30 cellular contexts compared by ENCODE assay signal in the genomic region with DNA sequence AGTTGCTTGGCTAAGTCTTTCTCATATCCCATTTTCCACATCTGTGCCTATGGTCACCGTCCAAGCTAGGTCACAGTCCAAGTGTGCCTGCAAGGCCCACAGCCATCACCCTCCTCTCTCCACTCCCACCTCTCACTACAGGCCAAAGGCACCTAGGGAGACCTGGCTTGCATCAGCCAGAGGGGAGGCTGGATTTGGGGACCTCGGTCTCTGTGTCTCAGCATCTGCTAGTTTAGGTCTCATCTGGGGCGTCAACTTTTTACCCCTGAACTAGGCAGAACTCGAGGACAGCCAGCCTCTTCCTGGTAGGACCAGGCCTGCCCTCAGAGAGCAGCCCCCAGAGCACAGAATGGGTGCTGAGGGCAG.
"Had no signal": no experiment of that assay in that cellular context is flagged by ENCODE, and none has a peak within 500 bp of the region (broad histone marks: within the 10 kb centered on the region; RNA-seq: fewer than 3 reads in every experiment).

No MANE protein-coding gene starts in this region.

- H3K36me3 ChIP-seq: ovary, prostate gland, uterus had no signal

- H3K4me3 Mint-ChIP-seq: activated CD4-positive, alpha-beta T cell treated with anti-CD3 and anti-CD28 coated beads, Interleukin-2, amount 10 ng/mL, durations not matched to agents 7 days and 5 days; activated CD8-positive, alpha-beta T cell treated with anti-CD3 and anti-CD28 coated beads for 36 hours; activated naive CD4-positive, alpha-beta T cell treated with anti-CD3 and anti-CD28 coated beads, Interleukin-2, amount 50 U/mL, for 24 hours; activated naive CD8-positive, alpha-beta T cell treated with anti-CD3 and anti-CD28 coated beads, Interleukin-2, amount 50 U/mL, for 24 hours; activated T-helper 1 cell treated with anti-CD3 and anti-CD28 coated beads, Interleukin-12 subunit alpha, Interleukin-12 subunit beta, Interleukin-2, Interleukin-4 antibody, amounts not matched to agents 30 ng/mL and 10 ng/mL and 1 ng/mL, durations not matched to agents 14 hours and 24 hours and 36 hours; central memory CD8-positive, alpha-beta T cell; dendritic cell treated with granulocyte-macrophage colony-stimulating factor and Interleukin-4, amounts not matched to agents 40 ng/mL and 50 ng/mL, for 4 days; endodermal cell; immature natural killer cell; nephron; stimulated activated memory B cell treated with anti-CD40 and anti-IgM and Interleukin-4, amounts not matched to agents 10 μg/mL and 1 μg/mL and 100 μg/mL, for 72 hours; stimulated activated naive CD8-positive, alpha-beta T cell treated with anti-CD3 and anti-CD28 coated beads, Interleukin-15, amount 100 ng/mL, for 72 hours; type B pancreatic cell; WTC11 had no signal

- H3K4me3 ChIP-seq: left lung, ovary, prostate gland, smooth muscle cell, uterus had no signal

- H3K27me3 Mint-ChIP-seq: activated CD4-positive, alpha-beta T cell treated with anti-CD3 and anti-CD28 coated beads, Interleukin-2, amount 10 ng/mL, durations not matched to agents 7 days and 5 days; activated CD8-positive, alpha-beta T cell treated with anti-CD3 and anti-CD28 coated beads for 36 hours; activated naive CD4-positive, alpha-beta T cell treated with anti-CD3 and anti-CD28 coated beads, Interleukin-2, amount 50 U/mL, for 24 hours; activated naive CD8-positive, alpha-beta T cell treated with anti-CD3 and anti-CD28 coated beads, Interleukin-2, amount 50 U/mL, for 24 hours; dendritic cell treated with granulocyte-macrophage colony-stimulating factor and Interleukin-4, amounts not matched to agents 40 ng/mL and 50 ng/mL, for 4 days; stimulated activated naive CD8-positive, alpha-beta T cell treated with anti-CD3 and anti-CD28 coated beads, Interleukin-15, amount 100 ng/mL, for 72 hours had no signal

- H3K36me3 Mint-ChIP-seq: activated naive CD4-positive, alpha-beta T cell treated with anti-CD3 and anti-CD28 coated beads, Interleukin-2, amount 50 U/mL, for 24 hours; stimulated activated memory B cell treated with anti-CD40 and anti-IgM and Interleukin-4, amounts not matched to agents 10 μg/mL and 1 μg/mL and 100 μg/mL, for 72 hours had no signal

- H3K9me3 Mint-ChIP-seq: activated CD4-positive, alpha-beta T cell treated with anti-CD3 and anti-CD28 coated beads, Interleukin-2, amount 10 ng/mL, durations not matched to agents 7 days and 5 days; activated CD8-positive, alpha-beta T cell treated with anti-CD3 and anti-CD28 coated beads for 36 hours; activated naive CD4-positive, alpha-beta T cell treated with anti-CD3 and anti-CD28 coated beads, Interleukin-2, amount 50 U/mL, for 24 hours; activated naive CD8-positive, alpha-beta T cell treated with anti-CD3 and anti-CD28 coated beads, Interleukin-2, amount 50 U/mL, for 24 hours; activated T-helper 1 cell treated with anti-CD3 and anti-CD28 coated beads, Interleukin-12 subunit alpha, Interleukin-12 subunit beta, Interleukin-2, Interleukin-4 antibody, amounts not matched to agents 30 ng/mL and 10 ng/mL and 1 ng/mL, durations not matched to agents 14 hours and 24 hours and 36 hours; central memory CD8-positive, alpha-beta T cell; dendritic cell treated with granulocyte-macrophage colony-stimulating factor and Interleukin-4, amounts not matched to agents 40 ng/mL and 50 ng/mL, for 4 days; endodermal cell; immature natural killer cell; nephron; stimulated activated memory B cell treated with anti-CD40 and anti-IgM and Interleukin-4, amounts not matched to agents 10 μg/mL and 1 μg/mL and 100 μg/mL, for 72 hours; stimulated activated naive CD8-positive, alpha-beta T cell treated with anti-CD3 and anti-CD28 coated beads, Interleukin-15, amount 100 ng/mL, for 72 hours; type B pancreatic cell; WTC11 had no signal

- DNase-seq: activated CD4-positive, alpha-beta T cell treated with anti-CD3 and anti-CD28 coated beads for 1 hour; activated CD4-positive, alpha-beta T cell treated with anti-CD3 and anti-CD28 coated beads, Interleukin-2, amount 10 ng/mL, durations not matched to agents 7 days and 5 days; activated CD8-positive, alpha-beta T cell treated with anti-CD3 and anti-CD28 coated beads for 36 hours; activated naive CD8-positive, alpha-beta T cell treated with anti-CD3 and anti-CD28 coated beads, Interleukin-2, amount 50 U/mL, for 24 hours; activated T-cell treated with anti-CD3 and anti-CD28 coated beads, Interleukin-2, amount 50 U/mL, for 1 hour; amygdala; foreskin fibroblast; hippocampal formation; immature natural killer cell; kidney glomerular epithelial cell; left lung; ovary; retina; stimulated activated CD4-positive, alpha-beta T cell treated with anti-CD3 and anti-CD28 coated beads, Interleukin-1b, Interleukin-23, amount 100 ng/mL, for 48 hours; stimulated activated CD4-positive, alpha-beta T cell treated with anti-CD3 and anti-CD28 coated beads, Interleukin-4, amount 100 ng/mL, for 4 hours; stimulated activated naive CD8-positive, alpha-beta T cell treated with anti-CD3 and anti-CD28 coated beads, Interleukin-15, amount 100 ng/mL, for 72 hours; substantia nigra; T-helper 2 cell; uterus had no signal

- H3K27ac Mint-ChIP-seq: activated CD4-positive, alpha-beta T cell treated with anti-CD3 and anti-CD28 coated beads, Interleukin-2, amount 10 ng/mL, durations not matched to agents 7 days and 5 days; activated CD8-positive, alpha-beta T cell treated with anti-CD3 and anti-CD28 coated beads for 36 hours; activated naive CD4-positive, alpha-beta T cell treated with anti-CD3 and anti-CD28 coated beads, Interleukin-2, amount 50 U/mL, for 24 hours; activated naive CD8-positive, alpha-beta T cell treated with anti-CD3 and anti-CD28 coated beads, Interleukin-2, amount 50 U/mL, for 24 hours; activated T-helper 1 cell treated with anti-CD3 and anti-CD28 coated beads, Interleukin-12 subunit alpha, Interleukin-12 subunit beta, Interleukin-2, Interleukin-4 antibody, amounts not matched to agents 30 ng/mL and 10 ng/mL and 1 ng/mL, durations not matched to agents 14 hours and 24 hours and 36 hours; dendritic cell treated with granulocyte-macrophage colony-stimulating factor and Interleukin-4, amounts not matched to agents 40 ng/mL and 50 ng/mL, for 4 days; endodermal cell; immature natural killer cell; nephron; stimulated activated memory B cell treated with anti-CD40 and anti-IgM and Interleukin-4, amounts not matched to agents 10 μg/mL and 1 μg/mL and 100 μg/mL, for 72 hours; type B pancreatic cell; WTC11 had no signal

- H3K4me1 Mint-ChIP-seq: activated CD4-positive, alpha-beta T cell treated with anti-CD3 and anti-CD28 coated beads, Interleukin-2, amount 10 ng/mL, durations not matched to agents 7 days and 5 days; activated naive CD4-positive, alpha-beta T cell treated with anti-CD3 and anti-CD28 coated beads, Interleukin-2, amount 50 U/mL, for 24 hours; activated naive CD8-positive, alpha-beta T cell treated with anti-CD3 and anti-CD28 coated beads, Interleukin-2, amount 50 U/mL, for 24 hours; central memory CD8-positive, alpha-beta T cell; endodermal cell; immature natural killer cell; stimulated activated memory B cell treated with anti-CD40 and anti-IgM and Interleukin-4, amounts not matched to agents 10 μg/mL and 1 μg/mL and 100 μg/mL, for 72 hours; stimulated activated naive CD8-positive, alpha-beta T cell treated with anti-CD3 and anti-CD28 coated beads, Interleukin-15, amount 100 ng/mL, for 72 hours; WTC11 had no signal

- H3K27me3 ChIP-seq: left lung, ovary, uterus had no signal
